In genomic region chr7:51329696-51330263, GRCh38 we compare ENCODE assay signal across 3 cellular contexts.
TF ChIP-seq lines count a peak whose summit lies in the region.

No MANE protein-coding gene starts in this region.

TF ChIP-seq in GM23338, 12 proteins besides CTCF, POLR2A, EP300 and RAD21:
- TF ChIP-seq ETS1 (IDR thresholded peaks at IDR 0.05) (no peak), ZNF331 (CRISPR knock-in tag; IDR thresholded peaks at IDR 0.05; ENCODE audit: low read depth) (no peak), REST (IDR thresholded peaks at IDR 0.05; ENCODE audit: unreplicated experiment) (no peak), JUNB (IDR thresholded peaks at IDR 0.05; ENCODE audit: unreplicated experiment) (no peak), POLR2AphosphoS5 (IDR thresholded peaks at IDR 0.05; ENCODE audit: low read depth) (no peak), NANOG (IDR thresholded peaks at IDR 0.05; ENCODE audit: borderline replicate concordance) (no peak), EZH2 (IDR thresholded peaks at IDR 0.05; ENCODE audit: low read depth, unreplicated experiment) (no peak), ZNF114 (CRISPR knock-in tag; IDR thresholded peaks at IDR 0.05) (peak; percentile 35; the same call in 1 of the 2 replicates)

TF ChIP-seq in K562, 482 proteins besides CTCF, POLR2A, EP300 and RAD21 (continues in another document):
- TF ChIP-seq MAFK (IDR thresholded peaks at IDR 0.05; ENCODE audit: low read length): no peak
- no peak for TF ChIP-seq BMI1 (IDR thresholded peaks at IDR 0.05; ENCODE audit: low read length)
- no peak for TF ChIP-seq ZBTB49 (CRISPR knock-in tag; IDR thresholded peaks at IDR 0.05; ENCODE audit: borderline replicate concordance)
- TF ChIP-seq CBX2 (IDR thresholded peaks at IDR 0.05; ENCODE audit: insufficient read depth, low read length, poor library complexity, severe bottlenecking): no peak
- TF ChIP-seq HMG20A (CRISPR knock-in tag; conservative IDR thresholded peaks at IDR 0.05): no peak
- peak; percentile 55; the same call in 1 of the 2 replicates for TF ChIP-seq ZNF644 (tag; IDR thresholded peaks at IDR 0.05; ENCODE audit: low read depth)
- TF ChIP-seq DPF2 (IDR thresholded peaks at IDR 0.05): no peak
- peak; percentile 77; the same call in 1 of the 2 replicates for TF ChIP-seq CEBPG (CRISPR knock-in tag; IDR thresholded peaks at IDR 0.05)
- TF ChIP-seq CEBPG (tag; conservative IDR thresholded peaks at IDR 0.05 in 1 of 2, IDR thresholded peaks at IDR 0.05 in 1 of 2): peak in 1 of 2 experiments; percentile 58; a peak in 2 of 4 replicates
- no peak for TF ChIP-seq ZNF551 (CRISPR knock-in tag; IDR thresholded peaks at IDR 0.05)
- TF ChIP-seq POLR2H (tag; IDR thresholded peaks at IDR 0.05; ENCODE audit: low read depth): no peak
- no peak for TF ChIP-seq COPS2 (conservative IDR thresholded peaks at IDR 0.05)
- no peak for TF ChIP-seq SPI1 (IDR thresholded peaks at IDR 0.05; ENCODE audit: borderline replicate concordance, low read depth, low read length)
- no peak for TF ChIP-seq TFAM (CRISPR knock-in tag; conservative IDR thresholded peaks at IDR 0.05)
- TF ChIP-seq MNT (conservative IDR thresholded peaks at IDR 0.05): no peak
- no peak for TF ChIP-seq HDAC3 (IDR thresholded peaks at IDR 0.05; ENCODE audit: borderline replicate concordance, partially characterized antibody)
- no peak for TF ChIP-seq ZBTB2 (IDR thresholded peaks at IDR 0.05)
- TF ChIP-seq FOXK1 (CRISPR knock-in tag; IDR thresholded peaks at IDR 0.05; ENCODE audit: borderline replicate concordance): no peak
- no peak for TF ChIP-seq CBX5 (IDR thresholded peaks at IDR 0.05; ENCODE audit: borderline replicate concordance, low read depth)
- TF ChIP-seq ZNF408 (CRISPR knock-in tag; IDR thresholded peaks at IDR 0.05; ENCODE audit: low read depth): no peak
- TF ChIP-seq PRDM10 (IDR thresholded peaks at IDR 0.05; ENCODE audit: partially characterized antibody): no peak

TF ChIP-seq in H1, 55 proteins besides CTCF, POLR2A, EP300 and RAD21:
- TF ChIP-seq SRF (IDR thresholded peaks at IDR 0.05; ENCODE audit: low read depth, low read length) (no peak), POLR2AphosphoS5 (IDR thresholded peaks at IDR 0.05; ENCODE audit: low read depth, low read length) (no peak), ATF2 (IDR thresholded peaks at IDR 0.05; ENCODE audit: low read length) (no peak), BCL11A (IDR thresholded peaks at IDR 0.05; ENCODE audit: low read depth in 2 of 2, low read length in 2 of 2) (no peak), SAP30 (IDR thresholded peaks at IDR 0.05; ENCODE audit: insufficient read depth, insufficient replicate concordance, low read length) (no peak), TBP (IDR thresholded peaks at IDR 0.05; ENCODE audit: low read depth, low read length) (no peak)
TF ChIP-seq in H1: peak in this region for 0.
